In the genomic region with DNA sequence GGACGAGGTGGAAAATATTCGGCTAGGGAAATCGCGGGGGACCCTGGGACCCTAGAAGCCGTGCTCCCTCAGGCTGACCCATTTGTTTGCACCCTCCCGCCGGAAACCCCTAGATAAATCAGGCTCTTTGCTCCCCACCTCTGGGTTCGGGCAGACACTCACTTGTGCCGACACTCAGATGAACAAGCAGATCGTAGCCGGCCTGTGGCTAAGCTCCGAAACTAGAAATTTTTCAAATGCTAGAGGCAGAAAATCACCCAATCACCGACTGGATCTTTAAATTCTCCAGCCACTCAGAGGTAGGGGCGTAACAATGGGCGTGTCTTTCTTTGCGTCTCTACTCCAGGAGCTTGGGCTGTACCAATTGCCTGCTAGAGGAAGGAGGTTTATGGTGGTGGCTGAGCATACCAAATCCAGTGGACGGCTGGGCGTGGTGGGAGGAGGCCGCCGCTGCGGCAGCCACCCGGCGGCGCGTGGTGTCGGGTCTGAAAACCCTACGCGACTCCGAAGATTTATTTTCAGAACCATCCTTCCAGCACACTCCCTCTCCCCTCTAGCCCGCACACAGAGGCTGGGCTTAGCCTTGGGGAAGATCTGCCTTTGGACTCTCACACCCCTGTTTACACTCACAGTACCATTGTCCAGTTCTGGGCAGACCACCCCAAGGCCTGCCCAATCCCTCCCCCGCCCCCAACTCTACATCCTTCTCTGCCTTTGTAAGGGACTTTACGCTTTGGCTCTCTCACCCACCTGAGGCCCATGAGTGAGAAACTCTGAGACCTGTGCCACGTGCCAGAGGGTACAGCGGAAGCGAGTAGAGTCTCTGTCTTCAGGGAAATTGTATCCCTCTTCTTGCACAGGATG, we compare ENCODE assay signal across 8 cellular contexts. TPM values are rescaled to one million over a fixed set of nuclear protein-coding genes. Genes with fewer than 3 reads are reported as not detected.
DNase-seq lines count a peak whose midpoint lies in the region; ATAC-seq and TF ChIP-seq lines count a peak whose summit lies in the region.

A gene with protein sequence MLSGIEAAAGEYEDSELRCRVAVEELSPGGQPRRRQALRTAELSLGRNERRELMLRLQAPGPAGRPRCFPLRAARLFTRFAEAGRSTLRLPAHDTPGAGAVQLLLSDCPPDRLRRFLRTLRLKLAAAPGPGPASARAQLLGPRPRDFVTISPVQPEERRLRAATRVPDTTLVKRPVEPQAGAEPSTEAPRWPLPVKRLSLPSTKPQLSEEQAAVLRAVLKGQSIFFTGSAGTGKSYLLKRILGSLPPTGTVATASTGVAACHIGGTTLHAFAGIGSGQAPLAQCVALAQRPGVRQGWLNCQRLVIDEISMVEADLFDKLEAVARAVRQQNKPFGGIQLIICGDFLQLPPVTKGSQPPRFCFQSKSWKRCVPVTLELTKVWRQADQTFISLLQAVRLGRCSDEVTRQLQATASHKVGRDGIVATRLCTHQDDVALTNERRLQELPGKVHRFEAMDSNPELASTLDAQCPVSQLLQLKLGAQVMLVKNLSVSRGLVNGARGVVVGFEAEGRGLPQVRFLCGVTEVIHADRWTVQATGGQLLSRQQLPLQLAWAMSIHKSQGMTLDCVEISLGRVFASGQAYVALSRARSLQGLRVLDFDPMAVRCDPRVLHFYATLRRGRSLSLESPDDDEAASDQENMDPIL (minus strand): TSS at position 217 of the 864 bp plus-strand sequence. CDS start 1,312 bp downstream, outside the sequence.

- H3K27ac Mint-ChIP-seq in WTC11 = peak within 1 kb of the TSS; percentile 92

- CTCF ChIA-PET in WTC11 (lab: Charles Lee) = interaction anchor here (0.8 to 1.9 kb wide), 9 partner anchors 10 to 126 kb away, joined by 3 to 21 read pairs (median 4); no protein-coding TSS in a partner anchor

- no peak; the same call in none of the 2 replicates for TF ChIP-seq CTCF in AG09319 (IDR thresholded peaks at IDR 0.05; ENCODE audit: low read depth, low read length)
- no peak for TF ChIP-seq CTCF in WTC11 (IDR thresholded peaks at IDR 0.05)
- TF ChIP-seq CTCF in cardiac fibroblast (IDR thresholded peaks at IDR 0.05; ENCODE audit: low read depth, low read length) = no peak

- POLR2A ChIA-PET in WTC11 (lab: Charles Lee) = interaction anchor here (0.5 to 2.4 kb wide), 17 partner anchors 10 to 417 kb away, joined by 3 to 45 read pairs (median 5); no protein-coding TSS in a partner anchor

- H3K36me3 Mint-ChIP-seq in WTC11 = peaks cover 38% of the 10 kb centered on the region

- ATAC-seq in GM19025 (IDR thresholded peaks at IDR 0.05; ENCODE audit: low read depth, unreplicated experiment) (peak; percentile 71), HG03280 (IDR thresholded peaks at IDR 0.05; ENCODE audit: unreplicated experiment) (peak; percentile 86), WTC11 (peak; percentile 94)

- H3K9me3 Mint-ChIP-seq in WTC11 = no peaks in the 10 kb centered on the region

- H3K4me3 Mint-ChIP-seq in WTC11 = peak within 1 kb of the TSS; percentile 92

- peak within 1 kb of the TSS; percentile 55 to 69 for H3K4me3 ChIP-seq in cardiac fibroblast (replicated peaks in 1 of 2; ENCODE audit: low read depth in 2 of 2, low read length in 2 of 2)

- no peaks in the 10 kb centered on the region for H3K27me3 Mint-ChIP-seq in WTC11 (ENCODE audit: low read depth)

- DNase-seq in AG09319 (ENCODE audit: extremely low read depth, low read depth) (peak; percentile 93), NCI-H345 (lab: John Stamatoyannopoulos, UW) (peak; percentile 94), WTC11 (ENCODE audit: low spot score) (peak; percentile 91), cardiac fibroblast (ENCODE audit: low read depth in 2 of 2) (peak; percentile 99), iPS-NIHi7 (ENCODE audit: extremely low spot score) (peak; percentile 86), smooth muscle cell of the brain vasculature (ENCODE audit: low read depth, low spot score) (peak; percentile 95)

- H3K4me1 Mint-ChIP-seq in WTC11 = peaks cover 31% of the 10 kb centered on the region

TF ChIP-seq in WTC11, 78 proteins besides CTCF, POLR2A, EP300 and RAD21 (continues in another document):
- TF ChIP-seq ZBTB21 (CRISPR knock-in tag; IDR thresholded peaks at IDR 0.05; ENCODE audit: borderline replicate concordance) = 0 out of 2 replicates have a peak, but pooled peaks have one; percentile 30
- no peak for TF ChIP-seq TCF7 (CRISPR knock-in tag; IDR thresholded peaks at IDR 0.05; ENCODE audit: low read depth)
- TF ChIP-seq ETV6 (CRISPR knock-in tag; IDR thresholded peaks at IDR 0.05) = peak; percentile 33; the same call in 1 of the 2 replicates
- no peak for TF ChIP-seq ZNF532 (CRISPR knock-in tag; IDR thresholded peaks at IDR 0.05; ENCODE audit: borderline replicate concordance)
- TF ChIP-seq SMAD4 (CRISPR knock-in tag; IDR thresholded peaks at IDR 0.05) = no peak
- 0 out of 2 replicates have a peak, but pooled peaks have one; percentile 18 for TF ChIP-seq CREB1 (CRISPR knock-in tag; IDR thresholded peaks at IDR 0.05)
- peak; percentile 98; the same call in 1 of the 2 replicates for TF ChIP-seq MYBL2 (CRISPR knock-in tag; IDR thresholded peaks at IDR 0.05)
- TF ChIP-seq ELF4 (CRISPR knock-in tag; IDR thresholded peaks at IDR 0.05; ENCODE audit: low read depth) = no peak
- no peak for TF ChIP-seq RELA (CRISPR knock-in tag; IDR thresholded peaks at IDR 0.05; ENCODE audit: borderline replicate concordance)
- TF ChIP-seq SP1 (CRISPR knock-in tag; conservative IDR thresholded peaks at IDR 0.05) = peak; percentile 65
- TF ChIP-seq KAT7 (CRISPR knock-in tag; IDR thresholded peaks at IDR 0.05; ENCODE audit: borderline replicate concordance) = 0 out of 2 replicates have a peak, but pooled peaks have one; percentile 60
- TF ChIP-seq, protein P1, sequence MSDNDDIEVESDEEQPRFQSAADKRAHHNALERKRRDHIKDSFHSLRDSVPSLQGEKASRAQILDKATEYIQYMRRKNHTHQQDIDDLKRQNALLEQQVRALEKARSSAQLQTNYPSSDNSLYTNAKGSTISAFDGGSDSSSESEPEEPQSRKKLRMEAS (CRISPR knock-in tag; IDR thresholded peaks at IDR 0.05) = peak; percentile 77
- no peak for TF ChIP-seq NR2C2 (CRISPR knock-in tag; IDR thresholded peaks at IDR 0.05)
- 0 out of 2 replicates have a peak, but pooled peaks have one; percentile 56 for TF ChIP-seq ZNF281 (CRISPR knock-in tag; IDR thresholded peaks at IDR 0.05)
- TF ChIP-seq HMGA2 (CRISPR knock-in tag; IDR thresholded peaks at IDR 0.05) = no peak; the same call in 1 of the 2 replicates
- peak; percentile 59; the same call in 1 of the 2 replicates for TF ChIP-seq FOXP1 (CRISPR knock-in tag; IDR thresholded peaks at IDR 0.05; ENCODE audit: borderline replicate concordance)
- no peak for TF ChIP-seq FOXK1 (CRISPR knock-in tag; IDR thresholded peaks at IDR 0.05)
- TF ChIP-seq MXD4 (CRISPR knock-in tag; IDR thresholded peaks at IDR 0.05; ENCODE audit: borderline replicate concordance) = no peak
- TF ChIP-seq NFYB (CRISPR knock-in tag; conservative IDR thresholded peaks at IDR 0.05; ENCODE audit: low read depth) = peak; percentile 74
- TF ChIP-seq IRF2 (CRISPR knock-in tag; IDR thresholded peaks at IDR 0.05; ENCODE audit: borderline replicate concordance, low read depth) = no peak

RNA-seq across cellular contexts. Expression of the gene that starts here (rescaled TPM):
- total RNA-seq in WTC11 (2021) = 174 to 249 TPM (median 184 TPM) in 3 replicates

Comparison
In these comparisons a context has a peak if more than half of its experiments do, and no peak if none do; other contexts are left out.
1. Peak in every context shown above with its lines: DNase-seq, ATAC-seq and H3K4me3 ChIP-seq.